Comparison of ENCODE assay signal across 8 cellular contexts in the genomic region with DNA sequence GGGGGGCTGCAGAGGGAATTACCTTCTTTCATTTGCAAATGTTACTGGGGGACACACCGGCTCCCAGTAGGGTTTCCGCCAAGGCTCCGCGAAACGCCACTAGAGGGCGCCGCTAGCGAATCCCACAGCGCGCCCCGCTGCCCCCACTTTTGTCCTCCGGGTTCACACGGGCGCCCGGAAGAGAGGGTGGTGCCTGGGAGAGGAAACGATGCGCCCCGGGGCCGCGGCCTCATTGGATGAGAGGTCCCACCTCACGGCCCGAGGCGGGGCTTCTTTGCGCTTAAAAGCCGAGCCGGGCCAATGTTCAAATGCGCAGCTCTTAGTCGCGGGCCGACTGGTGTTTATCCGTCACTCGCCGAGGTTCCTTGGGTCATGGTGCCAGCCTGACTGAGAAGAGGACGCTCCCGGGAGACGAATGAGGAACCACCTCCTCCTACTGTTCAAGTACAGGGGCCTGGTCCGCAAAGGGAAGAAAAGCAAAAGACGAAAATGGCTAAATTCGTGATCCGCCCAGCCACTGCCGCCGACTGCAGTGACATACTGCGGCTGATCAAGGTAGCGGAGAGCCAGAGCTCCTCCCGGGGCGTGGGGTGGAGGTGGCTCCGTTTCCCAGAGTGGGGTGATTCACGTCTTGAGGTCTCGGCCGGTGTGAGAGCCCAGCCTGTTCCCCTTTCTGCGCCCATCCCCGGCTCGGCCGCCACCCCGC. TPM values are rescaled to one million over a fixed set of nuclear protein-coding genes. Genes with fewer than 3 reads are reported as not detected.
DNase-seq lines count a peak whose midpoint lies in the region; ATAC-seq, FAIRE-seq and TF ChIP-seq lines count a peak whose summit lies in the region.

TSS of gene SAT1 (plus strand) at position 311 of the 706 bp plus-strand sequence. CDS start at position 490, 179 bp downstream.

- H3K4me2 ChIP-seq in H9 (ENCODE audit: insufficient read depth, insufficient read length, low read length): peak within 1 kb of the TSS; percentile 96

- no peaks in the 10 kb centered on the region for H3K9me3 ChIP-seq in H9 (ENCODE audit: control insufficient read depth, low read depth, low read length)

- H2BK5ac ChIP-seq in H9 (ENCODE audit: insufficient read length, low read length): peak within 1 kb of the TSS; percentile 36

- no peak within 1 kb of the TSS for H2BK15ac ChIP-seq in H9 (ENCODE audit: low read depth, low read length)

- no peak within 1 kb of the TSS for H3K4ac ChIP-seq in H9 (ENCODE audit: low read depth, low read length)

- H3K36me3 Mint-ChIP-seq in H9 (ENCODE audit: insufficient read depth in 1 of 3, low read depth in 3 of 3): peaks cover 8 to 24% (median 24%) of the 10 kb centered on the region in 3 experiments; a peak in 6 of 7 replicates
- H3K36me3 Mint-ChIP-seq in nephron (ENCODE audit: low read depth): peaks cover 28% of the 10 kb centered on the region

- H2BK12ac ChIP-seq in H9 (ENCODE audit: insufficient read length, low read depth, low read length): no peak within 1 kb of the TSS

- H3K4me3 Mint-ChIP-seq in H9: peak within 1 kb of the TSS; percentile 97 to 98
- H3K4me3 Mint-ChIP-seq in nephron: peak within 1 kb of the TSS; percentile 92 to 98 (median 98)
- H3K4me3 Mint-ChIP-seq in stimulated activated naive CD8-positive, alpha-beta T cell treated with anti-CD3 and anti-CD28 coated beads, Interleukin-15, amount 100 ng/mL, for 72 hours: peak within 1 kb of the TSS; percentile 94 to 98

- no peak within 1 kb of the TSS for H3K56ac ChIP-seq in H9 (ENCODE audit: insufficient read length, low read depth, low read length)

- H3K27me3 Mint-ChIP-seq in H9 (ENCODE audit: low read depth) (no peaks in the 10 kb centered on the region), nephron (ENCODE audit: low read depth) (no peaks in the 10 kb centered on the region)
- no peaks in the 10 kb centered on the region for H3K27me3 Mint-ChIP-seq in stimulated activated naive CD8-positive, alpha-beta T cell treated with anti-CD3 and anti-CD28 coated beads, Interleukin-15, amount 100 ng/mL, for 72 hours

- no peak within 1 kb of the TSS for H2AK5ac ChIP-seq in H9 (ENCODE audit: insufficient read length, low read length)

- H3T11ph ChIP-seq in H9 (ENCODE audit: low read length): no peak within 1 kb of the TSS

- H3K79me1 ChIP-seq in H9 (ENCODE audit: insufficient read depth, low read depth, low read length, poor library complexity, severe bottlenecking): no peaks in the 10 kb centered on the region

- peak within 1 kb of the TSS; percentile 94 for H3K9ac ChIP-seq in H9 (ENCODE audit: extremely low read depth, insufficient read length, low read length)

- ATAC-seq in stimulated activated naive CD8-positive, alpha-beta T cell treated with anti-CD3 and anti-CD28 coated beads, Interleukin-15, amount 100 ng/mL, for 72 hours: peak; percentile 89

- no peaks in the 10 kb centered on the region for H4K20me1 ChIP-seq in H9 (ENCODE audit: control insufficient read depth, insufficient read depth, insufficient read length)

- no peaks in the 10 kb centered on the region for H3K4me1 ChIP-seq in H9 (ENCODE audit: insufficient read depth, low read length)

- no peak within 1 kb of the TSS for H3K23ac ChIP-seq in H9 (ENCODE audit: insufficient read length, low read depth, low read length)

- H3K9me3 Mint-ChIP-seq in H9 (no peaks in the 10 kb centered on the region), nephron (no peaks in the 10 kb centered on the region)
- H3K9me3 Mint-ChIP-seq in stimulated activated naive CD8-positive, alpha-beta T cell treated with anti-CD3 and anti-CD28 coated beads, Interleukin-15, amount 100 ng/mL, for 72 hours: no peaks in the 10 kb centered on the region

- no peak within 1 kb of the TSS for H2BK120ac ChIP-seq in H9 (ENCODE audit: low read depth, low read length, poor library complexity, severe bottlenecking)

- H3K23me2 ChIP-seq in H9 (ENCODE audit: insufficient read length, low read depth, low read length, poor library complexity, severe bottlenecking): peaks cover 3% of the 10 kb centered on the region

- no peaks in the 10 kb centered on the region for H3K27me3 ChIP-seq in H9 (ENCODE audit: insufficient read depth, low read length)

- DNase-seq in H9: peak; percentile 98
- peak; percentile 97 for DNase-seq in M059J (ENCODE audit: low read depth)
- peak; percentile 81 to 86 for DNase-seq in SHP77 (lab: John Stamatoyannopoulos, UW)
- DNase-seq in activated effector memory CD4-positive, alpha-beta T cell treated with Interleukin-2 at 50 U/mL for 16 hours: peak; percentile 87
- peak; percentile 95 for DNase-seq in fibroblast of pulmonary artery (ENCODE audit: low read depth)
- DNase-seq in stimulated activated naive CD8-positive, alpha-beta T cell treated with anti-CD3 and anti-CD28 coated beads, Interleukin-15, amount 100 ng/mL, for 72 hours: peak; percentile 91 to 95

- H4K8ac ChIP-seq in H9 (replicated peaks; ENCODE audit: insufficient read length, low read depth, low read length): no peak within 1 kb of the TSS

- H3K79me2 ChIP-seq in H9 (ENCODE audit: insufficient read depth, low read length): no peaks in the 10 kb centered on the region

- FAIRE-seq in G401.6 (lab: Jason Lieb, UNC): peak; percentile 96

- no peak within 1 kb of the TSS for H2BK20ac ChIP-seq in H9 (ENCODE audit: low read depth, low read length, poor library complexity, severe bottlenecking)

- no peak within 1 kb of the TSS for H2AFZ ChIP-seq in H9 (ENCODE audit: low read length)

- WGBS in H9 (ENCODE audit: extremely low coverage, insufficient read length, low lambda C conversion rate): no CpG with 5 or more reads among the region's 55 CpGs

- no peak within 1 kb of the TSS for H4K5ac ChIP-seq in H9 (ENCODE audit: insufficient read length, low read depth, low read length)

- TF ChIP-seq CTCF in H9 (conservative IDR thresholded peaks at IDR 0.05): peak; percentile 97
- TF ChIP-seq CTCF in fibroblast of pulmonary artery (IDR thresholded peaks at IDR 0.05; ENCODE audit: low read length, missing control alignments): peak; percentile 54
- TF ChIP-seq CTCF in nephron (IDR thresholded peaks at IDR 0.05; ENCODE audit: unreplicated experiment in 3 of 3): peak; percentile 91 to 97 (median 94)

- H3K4me1 Mint-ChIP-seq in H9 (peaks cover 22% of the 10 kb centered on the region in 2 experiments), nephron (peaks cover 33% of the 10 kb centered on the region)
- H3K4me1 Mint-ChIP-seq in stimulated activated naive CD8-positive, alpha-beta T cell treated with anti-CD3 and anti-CD28 coated beads, Interleukin-15, amount 100 ng/mL, for 72 hours: peaks cover 34% of the 10 kb centered on the region

- H3K27ac ChIP-seq in H9 (ENCODE audit: insufficient read length, low read depth, low read length): peak within 1 kb of the TSS; percentile 68

- H3K14ac ChIP-seq in H9 (ENCODE audit: insufficient read depth, low read length): peak within 1 kb of the TSS; percentile 84

- peak within 1 kb of the TSS; percentile 79 for H3K4me3 ChIP-seq in fibroblast of pulmonary artery (replicated peaks; ENCODE audit: low read depth, low read length)

- no peak within 1 kb of the TSS for H4K91ac ChIP-seq in H9 (ENCODE audit: insufficient read length, low read depth, low read length)

- peak within 1 kb of the TSS; percentile 84 to 98 (median 98) for H3K27ac Mint-ChIP-seq in H9
- peak within 1 kb of the TSS; percentile 37 to 91 (median 89) for H3K27ac Mint-ChIP-seq in nephron
- H3K27ac Mint-ChIP-seq in stimulated activated naive CD8-positive, alpha-beta T cell treated with anti-CD3 and anti-CD28 coated beads, Interleukin-15, amount 100 ng/mL, for 72 hours: peak within 1 kb of the TSS; percentile 97

- peak within 1 kb of the TSS; percentile 91 for H3K18ac ChIP-seq in H9 (ENCODE audit: insufficient read length, low read depth, low read length)

RNA-seq across cellular contexts. Expression of gene SAT1, which starts in this region (rescaled TPM):
- 55.2 and 62.2 TPM in 2 replicates for total RNA-seq in H9 (2021)
- 168 and 187 TPM in 2 replicates for total RNA-seq in M059J (2014; rRNA removed; shearing (Covaris generic))

Comparison
In these comparisons a context has a peak if more than half of its experiments do, and no peak if none do; other contexts are left out.
1. Peak in every context shown above with its lines: DNase-seq, ATAC-seq, H3K4me3 ChIP-seq and H3K27ac ChIP-seq.